ENCODE assay signal across 8 cellular contexts in genomic region chr20:31560094-31560899, GRCh38. TPM values are rescaled to one million over a fixed set of nuclear protein-coding genes. Genes with fewer than 3 reads are reported as not detected.
DNase-seq lines count a peak whose midpoint lies in the region; ATAC-seq and TF ChIP-seq lines count a peak whose summit lies in the region.

No MANE protein-coding gene starts in this region.

- no peak for TF ChIP-seq POLR2A in testis (IDR thresholded peaks at IDR 0.05)

- peak; percentile 95 for TF ChIP-seq CTCF in fibroblast of the aortic adventitia (IDR thresholded peaks at IDR 0.05; ENCODE audit: insufficient read depth, low read length)
- TF ChIP-seq CTCF in omental fat pad (IDR thresholded peaks at IDR 0.05) = peak in 1 of 3 donors; percentile 36
- peak; percentile 55 to 89 (median 79) for TF ChIP-seq CTCF in testis (IDR thresholded peaks at IDR 0.05)

- H3K36me3 Mint-ChIP-seq in activated T-helper 17 cell treated with anti-CD3 and anti-CD28 coated beads, Interleukin-2, amount 50 U/mL, for 72 hours (ENCODE audit: low read depth) = peaks cover 96% of the 10 kb centered on the region

- WGBS in testis, 2 donors = 39 to 48% methylated on average over 6 to 7 of the region's 7 CpGs

- H3K36me3 ChIP-seq in testis (ENCODE audit: low read depth, missing control alignments) = no peaks in the 10 kb centered on the region

- no peaks in the 10 kb centered on the region for H3K9me3 ChIP-seq in testis

- no peaks in the 10 kb centered on the region for H3K9me3 Mint-ChIP-seq in activated T-helper 17 cell treated with anti-CD3 and anti-CD28 coated beads, Interleukin-2, amount 50 U/mL, for 72 hours

- H3K27me3 ChIP-seq in testis = no peaks in the 10 kb centered on the region

- H3K27ac ChIP-seq in testis = no peak overlapping the region

- intact Hi-C loops in testis (cut with DNase I; ENCODE audit: low total_unique reads) = no loop called here

- H3K4me1 Mint-ChIP-seq in activated T-helper 17 cell treated with anti-CD3 and anti-CD28 coated beads, Interleukin-2, amount 50 U/mL, for 72 hours = peaks cover 15% of the 10 kb centered on the region

- H3K4me3 ChIP-seq in fibroblast of the aortic adventitia (ENCODE audit: low read depth, low read length) (no peak overlapping the region), testis (no peak overlapping the region)

- H3K4me1 ChIP-seq in testis = no peaks in the 10 kb centered on the region

- DNase-seq in ELR (ENCODE audit: low read depth) (peak; percentile 88), HT-29 (ENCODE audit: low spot score) (peak; percentile 84), SHP77 (lab: John Stamatoyannopoulos, UW) (peak; percentile 57 to 66), fibroblast of the aortic adventitia (ENCODE audit: low read depth) (peak; percentile 92), omental fat pad (ENCODE audit: low spot score) (peak; percentile 70), testis (peak; percentile 75)

- peak; percentile 67 for ATAC-seq in activated T-helper 17 cell treated with anti-CD3 and anti-CD28 coated beads, Interleukin-2, amount 50 U/mL, for 72 hours (replicated peaks)
- ATAC-seq in omental fat pad (ENCODE audit: low FRiP score) (peak; percentile 58), GM21786 (IDR thresholded peaks at IDR 0.05; ENCODE audit: unreplicated experiment) (no peak)

- peak overlapping the region; percentile 21 for H3K4me3 Mint-ChIP-seq in activated T-helper 17 cell treated with anti-CD3 and anti-CD28 coated beads, Interleukin-2, amount 50 U/mL, for 72 hours

- H3K27me3 Mint-ChIP-seq in activated T-helper 17 cell treated with anti-CD3 and anti-CD28 coated beads, Interleukin-2, amount 50 U/mL, for 72 hours = no peaks in the 10 kb centered on the region

- peak overlapping the region; percentile 48 for H3K27ac Mint-ChIP-seq in activated T-helper 17 cell treated with anti-CD3 and anti-CD28 coated beads, Interleukin-2, amount 50 U/mL, for 72 hours

RNA-seq across cellular contexts. Expression of gene ID1, which starts 44.8 kb away (rescaled TPM):
- total RNA-seq in HT-29 (2014; rRNA removed; shearing (Covaris generic)) = 1,531 and 1,848 TPM in 2 replicates
- 1 to 10 TPM; 2.9 to 5.3 TPM for total RNA-seq in activated T-helper 17 cell treated with anti-CD3 and anti-CD28 coated beads, Interleukin-2, amount 50 U/mL, for 72 hours
- total RNA-seq in fibroblast of the aortic adventitia (ENCODE audit: low replicate concordance) (62.3 and 98.9 TPM in 2 replicates), omental fat pad (100 to 1,000 TPM; 437 to 878 (median 612) TPM), testis (100 to 1,000 TPM; 124 to 128 TPM)
- 18.7 TPM for polyA plus RNA-seq in testis (ENCODE audit: insufficient read depth, low read depth, low replicate concordance)

RNA-seq across cellular contexts. Expression of gene HM13, which starts 46.1 kb away (rescaled TPM):
- total RNA-seq in HT-29 (2014; rRNA removed; shearing (Covaris generic)) = 107 and 115 TPM in 2 replicates
- total RNA-seq in activated T-helper 17 cell treated with anti-CD3 and anti-CD28 coated beads, Interleukin-2, amount 50 U/mL, for 72 hours = 100 to 1,000 TPM; 129 to 164 TPM
- 47.6 and 131 TPM in 2 replicates for total RNA-seq in fibroblast of the aortic adventitia (ENCODE audit: low replicate concordance)
- 100 to 1,000 TPM in 1 of 4 donors, 10 to 100 TPM in 3; 59.7 to 113 (median 83.4) TPM for total RNA-seq in omental fat pad
- 10 to 100 TPM; 68.7 to 86.7 TPM for total RNA-seq in testis
- 97.5 TPM for polyA plus RNA-seq in testis (ENCODE audit: insufficient read depth, low read depth, low replicate concordance)

Comparison
In these comparisons a context has a peak if more than half of its experiments do, and no peak if none do; other contexts are left out.
1. RNA of gene ID1, which starts 44.8 kb away (total RNA-seq): 1,531 to 1,848 TPM in HT-29, 437 to 878 TPM in omental fat pad, 124 to 128 TPM in testis and 62.3 to 98.9 TPM in fibroblast of the aortic adventitia; 2.9 to 5.3 TPM in activated T-helper 17 cell treated with anti-CD3 and anti-CD28 coated beads, Interleukin-2, amount 50 U/mL, for 72 hours; every median in the first group is over 10 times any median in the second.
2. Peak in every context shown above with its lines, with median percentiles within 50 percentile points of each other: DNase-seq.